Comparison of ENCODE assay signal across 10 cellular contexts in genomic region chr1:213326666-213327317, GRCh38.
DNase-seq lines count a peak whose midpoint lies in the region; ATAC-seq and TF ChIP-seq lines count a peak whose summit lies in the region.
"Had no signal": no experiment of that assay in that cellular context is flagged by ENCODE, and none has a peak within 500 bp of the region (broad histone marks: within the 10 kb centered on the region; RNA-seq: fewer than 3 reads in every experiment).

No MANE protein-coding gene starts in this region.

- DNase-seq in Right ventricle myocardium inferior (ENCODE audit: missing footprints) (no peak), cardiac septum (ENCODE audit: low spot score) (no peak), adrenal gland (peak in 4 of 7 donors; percentile 25 to 33 (median 30)), left cardiac atrium (peak; percentile 62), upper lobe of right lung (peak; percentile 84), colonic mucosa (no peak), NCI-H69 (lab: John Stamatoyannopoulos, UW) (no peak)
- DNase-seq in activated naive CD4-positive, alpha-beta T cell (lab: John Stamatoyannopoulos, UW), result no peak
- DNase-seq: activated naive CD4-positive, alpha-beta T cell treated with anti-CD3 and anti-CD28 coated beads, Interleukin-2, amount 10 ng/mL, durations not matched to agents 7 days and 5 days; NCI-H748 treated with DMSO at 0.1 percent for 48 hours had no signal

- H3K9ac ChIP-seq in colonic mucosa (ENCODE audit: low read depth in 2 of 2, low read length in 2 of 2), result no peak overlapping the region

- no peak overlapping the region for H3K4me3 ChIP-seq in adrenal gland
- no peak overlapping the region for H3K4me3 ChIP-seq in upper lobe of right lung
- no peak overlapping the region for H3K4me3 ChIP-seq in colonic mucosa

- H3K27ac ChIP-seq in adrenal gland (no peak overlapping the region), upper lobe of right lung (peak overlapping the region; percentile 17), colonic mucosa (no peak overlapping the region)

- H3K36me3 ChIP-seq in adrenal gland (replicated peaks in 1 of 2), result no peaks in the 10 kb centered on the region
- no peaks in the 10 kb centered on the region for H3K36me3 ChIP-seq in upper lobe of right lung
- H3K36me3 ChIP-seq in colonic mucosa, result no peaks in the 10 kb centered on the region

- TF ChIP-seq POLR2A in adrenal gland (IDR thresholded peaks at IDR 0.05), result no peak

- intact Hi-C loops in Right ventricle myocardium inferior (cut with DNase I), result no loop called here
- intact Hi-C loops in cardiac septum (cut with DNase I), result no loop called here
- intact Hi-C loops in adrenal gland (cut with DNase I), result no loop called here
- intact Hi-C loops in left cardiac atrium (cut with DNase I), result no loop called here
- intact Hi-C loops in upper lobe of right lung (cut with DNase I), result no loop called here
- intact Hi-C loops in colonic mucosa (cut with DNase I), result no loop called here

- WGBS in adrenal gland, 4 donors, result 84 to 93% (median 86%) methylated on average over 3 of the region's 3 CpGs

- no peak for TF ChIP-seq CTCF in adrenal gland (IDR thresholded peaks at IDR 0.05)
- no peak for TF ChIP-seq CTCF in upper lobe of right lung (IDR thresholded peaks at IDR 0.05)
- TF ChIP-seq CTCF in colonic mucosa (IDR thresholded peaks at IDR 0.05), result no peak

- ATAC-seq in Right ventricle myocardium inferior (peak; percentile 63), left cardiac atrium (peak in 1 of 2 donors; percentile 89), upper lobe of right lung (peak; percentile 75)

- H3K4me1 ChIP-seq in adrenal gland (replicated peaks in 1 of 2), result no peaks in the 10 kb centered on the region
- H3K4me1 ChIP-seq in upper lobe of right lung, result no peaks in the 10 kb centered on the region
- H3K4me1 ChIP-seq in colonic mucosa, result no peaks in the 10 kb centered on the region

- no peaks in the 10 kb centered on the region for H3K9me3 ChIP-seq in adrenal gland (replicated peaks in 1 of 3)
- no peaks in the 10 kb centered on the region for H3K9me3 ChIP-seq in upper lobe of right lung
- H3K9me3 ChIP-seq in colonic mucosa, result no peaks in the 10 kb centered on the region

- H3K27me3 ChIP-seq in adrenal gland (no peaks in the 10 kb centered on the region), upper lobe of right lung (no peaks in the 10 kb centered on the region), colonic mucosa (no peaks in the 10 kb centered on the region)

Comparison
In these comparisons a context has a peak if more than half of its experiments do, and no peak if none do; other contexts are left out.
1. DNase-seq: peak in adrenal gland (4 of 7), left cardiac atrium (single experiment) and upper lobe of right lung (single experiment); none in Right ventricle myocardium inferior (single experiment), cardiac septum (single experiment), colonic mucosa (single experiment), NCI-H69 (single experiment) and activated naive CD4-positive, alpha-beta T cell (0 of 4).